ENCODE assay signal across 10 cellular contexts in the genomic region with DNA sequence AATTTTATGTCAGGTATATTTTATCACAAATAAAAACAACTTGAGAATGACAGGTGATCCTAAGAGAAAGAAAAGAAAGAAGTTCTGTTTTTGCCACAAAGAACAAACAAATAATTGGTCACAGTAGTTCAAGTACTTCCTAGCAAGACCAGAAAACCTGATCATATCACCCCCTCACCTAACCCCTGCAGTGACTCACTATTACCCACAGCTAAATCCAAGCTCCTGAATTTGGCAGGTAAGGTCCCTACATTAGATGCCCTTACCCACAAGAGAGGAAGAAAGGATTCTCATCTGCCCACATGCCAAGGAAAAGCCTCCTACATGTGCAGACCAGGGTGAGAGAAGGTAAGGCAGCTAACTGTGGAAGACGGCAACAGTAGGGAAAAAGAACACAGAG. TPM values are rescaled to one million over a fixed set of nuclear protein-coding genes. Genes with fewer than 3 reads are reported as not detected.
"Had no signal": no experiment of that assay in that cellular context is flagged by ENCODE, and none has a peak within 500 bp of the region (broad histone marks: within the 10 kb centered on the region; RNA-seq: fewer than 3 reads in every experiment).

No MANE protein-coding gene starts in this region.

- H3K27ac ChIP-seq: HL-60 had no signal

- H3K4me2 ChIP-seq: GM23338 had no signal

- H3K4me3 Mint-ChIP-seq: GM23338, HFFc6 had no signal

- H3K27ac Mint-ChIP-seq: GM23338, HFFc6 had no signal

- H3K9me3 ChIP-seq: HAP-1 had no signal

- H2AFZ ChIP-seq: GM23338 had no signal

- H3K36me3 ChIP-seq: HAP-1 had no signal

- H3K4me3 ChIP-seq: GM23338, HAP-1, K562 had no signal

- DNase-seq: H7, HFFc6, IMR-90, KG1 had no signal

- ATAC-seq: GM23338, HCT116, HepG2, K562 had no signal

- H3K4me1 ChIP-seq: HAP-1 had no signal

RNA-seq across cellular contexts. Expression of a gene that starts 4.4 kb away (rescaled TPM):
- total RNA-seq: IMR-90, K562 had no signal
